ENCODE assay signal across 10 cellular contexts in the genomic region with DNA sequence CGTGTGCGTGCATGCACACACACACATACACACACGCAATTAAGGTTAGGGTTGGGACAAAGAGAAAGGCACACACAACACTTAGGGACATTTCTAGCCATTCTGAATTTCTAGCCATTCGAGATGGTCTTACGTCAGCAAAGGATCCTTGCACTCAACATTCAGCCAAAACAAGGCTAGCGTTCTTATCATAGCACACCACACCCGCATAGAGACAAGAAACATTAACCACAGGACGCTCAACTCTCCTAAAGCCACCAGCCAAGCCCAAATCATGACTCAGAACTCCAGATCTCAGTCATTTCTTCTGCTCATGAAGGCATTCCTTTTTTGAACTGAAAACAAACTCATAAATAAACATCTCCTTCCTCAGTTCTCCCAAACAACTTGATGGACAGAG.
A peak's percentile ranks its signal among the peaks of the same experiment; 100 is the strongest.
DNase-seq lines count a peak whose midpoint lies in the region; ATAC-seq and TF ChIP-seq lines count a peak whose summit lies in the region.
"Had no signal": no experiment of that assay in that cellular context is flagged by ENCODE, and none has a peak within 500 bp of the region (broad histone marks: within the 10 kb centered on the region; RNA-seq: fewer than 3 reads in every experiment).

No MANE protein-coding gene starts in this region.

- peaks cover 0 to 7% (median 0%) of the 10 kb centered on the region in 4 donors for H3K4me1 ChIP-seq in tibial artery

- no peaks in the 10 kb centered on the region for H3K36me3 ChIP-seq in tibial artery

- H3K36me3 Mint-ChIP-seq in effector memory CD8-positive, alpha-beta T cell (ENCODE audit: insufficient read depth), result no peaks in the 10 kb centered on the region

- H3K27ac ChIP-seq in tibial artery, result no peak overlapping the region

- H3K27ac Mint-ChIP-seq in effector memory CD8-positive, alpha-beta T cell, result no peak overlapping the region

- no peaks in the 10 kb centered on the region for H3K9me3 Mint-ChIP-seq in effector memory CD8-positive, alpha-beta T cell

- ATAC-seq in HG02678 (IDR thresholded peaks at IDR 0.05; ENCODE audit: unreplicated experiment) (peak; percentile 42), HG03159 (IDR thresholded peaks at IDR 0.05; ENCODE audit: unreplicated experiment) (no peak)
- no peak for ATAC-seq in effector memory CD8-positive, alpha-beta T cell (replicated peaks)

- intact Hi-C loops in tibial artery (cut with DNase I; ENCODE audit: low total_unique reads), result no loop called here

- no peak for TF ChIP-seq CTCF in tibial artery (IDR thresholded peaks at IDR 0.05)

- no peak overlapping the region for H3K4me3 Mint-ChIP-seq in effector memory CD8-positive, alpha-beta T cell

- H3K27me3 Mint-ChIP-seq in effector memory CD8-positive, alpha-beta T cell, result peaks cover 24 to 39% of the 10 kb centered on the region in 2 donors

- H3K4me1 Mint-ChIP-seq in effector memory CD8-positive, alpha-beta T cell (ENCODE audit: low read depth in 2 of 2), result no peaks in the 10 kb centered on the region

- H3K4me3 ChIP-seq in tibial artery, result no peak overlapping the region

- no peaks in the 10 kb centered on the region for H3K9me3 ChIP-seq in tibial artery

- DNase-seq in COLO829 (ENCODE audit: low spot score), result peak; percentile 6
- peak; percentile 88 for DNase-seq in RPMI7951 (ENCODE audit: low read depth)
- peak; percentile 75 for DNase-seq in foreskin melanocyte
- DNase-seq in tibial artery, result no peak
- DNase-seq in effector memory CD8-positive, alpha-beta T cell, result no peak
- DNase-seq in NCI-H446 treated with DMSO at 0.1 percent for 48 hours (lab: John Stamatoyannopoulos, UW), result no peak
- DNase-seq: NCI-H2171; stimulated activated CD4-positive, alpha-beta T cell treated with anti-CD3 and anti-CD28 coated beads, Interleukin-2, amount 100 ng/mL, for 24 hours had no signal

- no peaks in the 10 kb centered on the region for H3K27me3 ChIP-seq in tibial artery

Comparison
In these comparisons a context has a peak if more than half of its experiments do, and no peak if none do; other contexts are left out.
1. DNase-seq: peak in COLO829 (single experiment), RPMI7951 (single experiment) and foreskin melanocyte (single experiment); none in tibial artery (0 of 2), effector memory CD8-positive, alpha-beta T cell (0 of 3) and NCI-H446 treated with DMSO at 0.1 percent for 48 hours (single experiment).